11 cellular contexts compared by ENCODE assay signal in genomic region chr20:17768267-17768666, GRCh38.
"Had no signal": no experiment of that assay in that cellular context is flagged by ENCODE, and none has a peak within 500 bp of the region (broad histone marks: within the 10 kb centered on the region; RNA-seq: fewer than 3 reads in every experiment).

No MANE protein-coding gene starts in this region.

- H3K4me1 Mint-ChIP-seq: activated naive CD8-positive, alpha-beta T cell treated with anti-CD3 and anti-CD28 coated beads for 36 hours; nephron had no signal

- H3K27me3 ChIP-seq: thyroid gland had no signal

- H3K36me3 Mint-ChIP-seq: activated naive CD8-positive, alpha-beta T cell treated with anti-CD3 and anti-CD28 coated beads for 36 hours had no signal

- H3K36me3 ChIP-seq: thyroid gland had no signal

- H3K9me3 ChIP-seq: thyroid gland had no signal

- DNase-seq: activated CD4-positive, alpha-beta T cell treated with anti-CD3 and anti-CD28 coated beads, Interleukin-2, amount 50 U/mL, for 48 hours; activated CD4-positive, CD25-positive, alpha-beta regulatory T cell treated with anti-CD3 and anti-CD28 coated beads, Interleukin-2, amount 50 U/mL, for 72 hours; activated effector memory CD4-positive, alpha-beta T cell treated with anti-CD3 and anti-CD28 coated beads, Interleukin-2, amount 50 U/mL, for 16 hours; activated naive CD8-positive, alpha-beta T cell treated with anti-CD3 and anti-CD28 coated beads for 36 hours; activated T-cell treated with anti-CD3 and anti-CD28 coated beads, Interleukin-2, amount 50 U/mL, for 4 hours; dermis blood vessel endothelial cell; hypothalamus; left cardiac atrium; mammary epithelial cell; thyroid gland had no signal

- H3K4me3 Mint-ChIP-seq: activated naive CD8-positive, alpha-beta T cell treated with anti-CD3 and anti-CD28 coated beads for 36 hours; activated T-cell treated with anti-CD3 and anti-CD28 coated beads, Interleukin-2, amount 50 U/mL, for 4 hours; nephron had no signal

- H3K9me3 Mint-ChIP-seq: activated naive CD8-positive, alpha-beta T cell treated with anti-CD3 and anti-CD28 coated beads for 36 hours; activated T-cell treated with anti-CD3 and anti-CD28 coated beads, Interleukin-2, amount 50 U/mL, for 4 hours; nephron had no signal

- H3K27ac Mint-ChIP-seq: activated naive CD8-positive, alpha-beta T cell treated with anti-CD3 and anti-CD28 coated beads for 36 hours; nephron had no signal

- H3K27ac ChIP-seq: thyroid gland had no signal

- H3K27me3 Mint-ChIP-seq: activated naive CD8-positive, alpha-beta T cell treated with anti-CD3 and anti-CD28 coated beads for 36 hours had no signal

- H3K4me3 ChIP-seq: thyroid gland had no signal

- ATAC-seq: activated T-cell treated with anti-CD3 and anti-CD28 coated beads, Interleukin-2, amount 50 U/mL, for 4 hours had no signal
